Comparison of ENCODE assay signal across 9 cellular contexts in the genomic region with DNA sequence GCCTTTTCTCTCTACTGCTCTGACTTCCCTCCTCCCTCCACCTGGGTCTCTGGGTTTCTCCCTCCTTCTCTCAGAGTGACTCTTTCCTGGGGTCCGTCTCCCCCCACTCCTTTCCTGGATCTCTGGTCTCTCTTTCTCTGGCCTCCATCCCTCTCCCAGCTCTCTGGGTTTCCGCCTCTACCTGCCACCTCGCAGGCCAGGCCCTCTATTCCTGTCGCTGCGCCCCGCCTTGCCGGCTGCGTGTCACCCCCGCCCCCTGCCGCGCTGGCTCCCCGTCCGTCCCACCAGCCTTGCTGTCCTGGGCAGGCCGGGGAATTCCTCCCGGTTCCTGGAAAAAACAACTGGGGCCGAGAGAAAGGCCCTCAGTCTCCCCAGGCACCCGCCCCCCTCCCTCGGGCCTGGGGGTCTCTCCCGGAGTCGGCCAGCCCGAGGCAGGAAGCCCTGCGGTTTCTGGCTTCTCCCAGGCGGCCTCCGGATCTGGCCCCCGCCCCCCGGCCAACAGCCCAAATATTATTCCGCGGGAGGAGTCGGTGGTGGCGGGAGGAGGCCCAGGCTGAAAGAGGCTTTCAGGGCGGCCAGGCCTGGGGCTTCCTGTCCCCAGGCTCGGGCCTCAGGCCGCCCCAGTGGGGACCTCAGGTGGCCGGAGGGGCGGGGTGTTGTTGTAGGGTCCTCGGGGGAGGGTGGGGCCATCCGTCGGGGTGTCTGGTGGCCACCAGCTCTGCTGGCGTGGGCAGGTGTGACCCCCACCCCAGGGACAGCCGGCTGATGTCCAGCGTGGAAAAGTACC. TPM values are rescaled to one million over a fixed set of nuclear protein-coding genes. Genes with fewer than 3 reads are reported as not detected.
DNase-seq lines count a peak whose midpoint lies in the region; ATAC-seq and TF ChIP-seq lines count a peak whose summit lies in the region.
"Had no signal": no experiment of that assay in that cellular context is flagged by ENCODE, and none has a peak within 500 bp of the region (broad histone marks: within the 10 kb centered on the region; RNA-seq: fewer than 3 reads in every experiment).

No MANE protein-coding gene starts in this region.

- no peak overlapping the region for H2AFZ ChIP-seq in OCI-LY7 (ENCODE audit: low read length)

- CTCF ChIA-PET in activated CD4-positive, alpha-beta T cell treated with anti-CD3 and anti-CD28 coated beads, Interleukin-2, amount 10 ng/mL, durations not matched to agents 7 days and 5 days (lab: Charles Lee), result interaction anchor here (1.2 kb wide), 1 partner anchor 12 kb away, joined by 3 read pairs; the partner anchor contains the start of gene FOXA3
- CTCF ChIA-PET in OCI-LY7 (lab: Charles Lee; ENCODE audit: unreplicated experiment), result no interaction called here

- DNase-seq in ELF-1 (ENCODE audit: low read depth, low spot score) (peak; percentile 44), heart left ventricle (peak; percentile 46 to 73 (median 62)), retina (peak; percentile 46), activated gamma-delta T cell (lab: John Stamatoyannopoulos, UW) (no peak), substantia nigra (lab: John Stamatoyannopoulos, UW) (no peak), superior temporal gyrus (ENCODE audit: extremely low spot score) (no peak), OCI-LY7 (ENCODE audit: low spot score) (no peak)
- DNase-seq in activated CD4-positive, alpha-beta T cell treated with anti-CD3 and anti-CD28 coated beads, Interleukin-2, amount 10 ng/mL, durations not matched to agents 7 days and 5 days, result no peak

- H3K79me2 ChIP-seq in OCI-LY7 (ENCODE audit: insufficient read depth, low read depth, low read length), result no peaks in the 10 kb centered on the region

- H3K4me3 Mint-ChIP-seq in activated CD4-positive, alpha-beta T cell treated with anti-CD3 and anti-CD28 coated beads, Interleukin-2, amount 10 ng/mL, durations not matched to agents 7 days and 5 days, result no peak overlapping the region

- peaks cover 16% of the 10 kb centered on the region for H3K27me3 Mint-ChIP-seq in activated CD4-positive, alpha-beta T cell treated with anti-CD3 and anti-CD28 coated beads, Interleukin-2, amount 10 ng/mL, durations not matched to agents 7 days and 5 days

- WGBS in heart left ventricle, 4 donors, result 15 to 31% (median 18%) methylated on average over 29 to 41 of the region's 41 CpGs

- no peak overlapping the region for H3K4me2 ChIP-seq in OCI-LY7 (ENCODE audit: low read length)

- H3K36me3 Mint-ChIP-seq in activated CD4-positive, alpha-beta T cell treated with anti-CD3 and anti-CD28 coated beads, Interleukin-2, amount 10 ng/mL, durations not matched to agents 7 days and 5 days (ENCODE audit: low read depth), result no peaks in the 10 kb centered on the region

- H3K27ac ChIP-seq in heart left ventricle, result peak overlapping the region in 11 of 12 donors; percentile 16 to 83 (median 62)
- H3K27ac ChIP-seq in substantia nigra (ENCODE audit: low read depth, low read length, poor library complexity, severe bottlenecking), result no peak overlapping the region
- H3K27ac ChIP-seq in OCI-LY7 (ENCODE audit: low read depth, low read length, poor library complexity, severe bottlenecking), result no peak overlapping the region

- no peaks in the 10 kb centered on the region for H4K20me1 ChIP-seq in OCI-LY7 (ENCODE audit: insufficient read depth, low read length)

- POLR2A ChIA-PET in activated CD4-positive, alpha-beta T cell treated with anti-CD3 and anti-CD28 coated beads, Interleukin-2, amount 10 ng/mL, durations not matched to agents 7 days and 5 days (lab: Charles Lee), result no interaction called here
- POLR2A ChIA-PET in OCI-LY7 (lab: Charles Lee), result interaction anchor here (0.7 kb wide), 1 partner anchor 730 kb away, joined by 5 read pairs; no protein-coding TSS in a partner anchor

- intact Hi-C loops in heart left ventricle (cut with DNase I), result no loop called here
- intact Hi-C loops in OCI-LY7 (cut with micrococcal nuclease; ENCODE audit: unreplicated experiment), result no loop called here

- H3K4me3 ChIP-seq in heart left ventricle (peak overlapping the region in 11 of 12 donors; percentile 14 to 47 (median 35)), OCI-LY7 (ENCODE audit: low read depth, low read length, poor library complexity, severe bottlenecking) (no peak overlapping the region)

- TF ChIP-seq POLR2A in heart left ventricle (IDR thresholded peaks at IDR 0.05), result no peak

- TF ChIP-seq CTCF in heart left ventricle (IDR thresholded peaks at IDR 0.05) (no peak), OCI-LY7 (conservative IDR thresholded peaks at IDR 0.05; ENCODE audit: low read length) (no peak)

- BruUV-seq in OCI-LY7 (replicated peaks; lab: Mats Ljungman, UMichigan), result no TSS peak

- H3K36me3 ChIP-seq in heart left ventricle, result no peaks in the 10 kb centered on the region
- H3K36me3 ChIP-seq in OCI-LY7 (ENCODE audit: insufficient read depth, low read length), result no peaks in the 10 kb centered on the region

- peaks cover 19% of the 10 kb centered on the region for H3K4me1 Mint-ChIP-seq in activated CD4-positive, alpha-beta T cell treated with anti-CD3 and anti-CD28 coated beads, Interleukin-2, amount 10 ng/mL, durations not matched to agents 7 days and 5 days

- peaks cover 0 to 13% (median 0%) of the 10 kb centered on the region in 9 donors for H3K27me3 ChIP-seq in heart left ventricle

- H3K27ac Mint-ChIP-seq in activated CD4-positive, alpha-beta T cell treated with anti-CD3 and anti-CD28 coated beads, Interleukin-2, amount 10 ng/mL, durations not matched to agents 7 days and 5 days, result peak overlapping the region; percentile 1

- peak in 3 of 4 donors; percentile 33 to 83 (median 52) for ATAC-seq in heart left ventricle

- no peaks in the 10 kb centered on the region for H3K9me3 ChIP-seq in heart left ventricle
- H3K9me3 ChIP-seq in OCI-LY7 (ENCODE audit: low read length), result no peaks in the 10 kb centered on the region

- H3K9me2 ChIP-seq in OCI-LY7 (ENCODE audit: insufficient read depth, low read length), result no peaks in the 10 kb centered on the region

- H3K4me1 ChIP-seq in heart left ventricle (peaks cover 0 to 18% (median 11%) of the 10 kb centered on the region in 12 donors), OCI-LY7 (ENCODE audit: insufficient read depth, low read length, poor library complexity, severe bottlenecking) (peaks cover 11% of the 10 kb centered on the region)

- H3K9me3 Mint-ChIP-seq in activated CD4-positive, alpha-beta T cell treated with anti-CD3 and anti-CD28 coated beads, Interleukin-2, amount 10 ng/mL, durations not matched to agents 7 days and 5 days, result no peaks in the 10 kb centered on the region

RNA-seq across cellular contexts. Expression of gene IRF2BP1, which starts 9.3 kb away (rescaled TPM):
- total RNA-seq in activated CD4-positive, alpha-beta T cell treated with anti-CD3 and anti-CD28 coated beads, Interleukin-2, amount 10 ng/mL, durations not matched to agents 7 days and 5 days, result 10 to 100 TPM; 17.5 to 19.1 TPM
- total RNA-seq in heart left ventricle (10 to 100 TPM; 17.7 to 40.0 (median 19.6) TPM), OCI-LY7 (2022) (25.4 and 30.9 TPM in 2 replicates)
- 10 to 100 TPM; 13.6 to 14.5 TPM for polyA plus RNA-seq in heart left ventricle
- total RNA-seq in OCI-LY7 (2014; rRNA removed; shearing (Covaris generic)), result 47.4 and 53.5 TPM in 2 replicates

RNA-seq across cellular contexts. Expression of gene FOXA3, which starts 12.5 kb away (rescaled TPM):
- total RNA-seq in activated CD4-positive, alpha-beta T cell treated with anti-CD3 and anti-CD28 coated beads, Interleukin-2, amount 10 ng/mL, durations not matched to agents 7 days and 5 days, result not detected
- not detected for total RNA-seq in heart left ventricle
- polyA plus RNA-seq in heart left ventricle, result under 1 TPM in 1 of 2 donors, not detected in 1; 0.07 TPM
- total RNA-seq in OCI-LY7 (2014; rRNA removed; shearing (Covaris generic)), result not detected in 2 replicates
- 0.57 TPM in 1 of 2 replicates, not detected in the other for total RNA-seq in OCI-LY7 (2022)
- total RNA-seq: T-helper 1 cell treated with Interleukin-12 subunit alpha and Interleukin-12 subunit beta and Interleukin-4 antibody, amounts not matched to agents 30 ng/mL and 1 ng/mL, for 36 hours had no signal

RNA-seq across cellular contexts. Expression of gene SYMPK, which starts 13.7 kb away (rescaled TPM):
- 10 to 100 TPM; 91.0 to 98.0 TPM for total RNA-seq in activated CD4-positive, alpha-beta T cell treated with anti-CD3 and anti-CD28 coated beads, Interleukin-2, amount 10 ng/mL, durations not matched to agents 7 days and 5 days
- total RNA-seq in heart left ventricle (10 to 100 TPM; 21.9 to 47.7 (median 34.8) TPM), OCI-LY7 (2022) (118 and 133 TPM in 2 replicates)
- polyA plus RNA-seq in heart left ventricle, result 10 to 100 TPM; 32.4 to 34.3 TPM
- 84.4 and 116 TPM in 2 replicates for total RNA-seq in OCI-LY7 (2014; rRNA removed; shearing (Covaris generic))

RNA-seq across cellular contexts. Expression of gene MYPOP, which starts 25.8 kb away (rescaled TPM):
- total RNA-seq in activated CD4-positive, alpha-beta T cell treated with anti-CD3 and anti-CD28 coated beads, Interleukin-2, amount 10 ng/mL, durations not matched to agents 7 days and 5 days, result 10 to 100 TPM in 1 of 2 experiments, 1 to 10 TPM in 1; 9.7 to 11.4 TPM
- total RNA-seq in heart left ventricle (10 to 100 TPM in 5 of 9 donors, 1 to 10 TPM in 4; 8.3 to 16.0 (median 10.6) TPM), OCI-LY7 (2022) (15.6 and 16.1 TPM in 2 replicates)
- polyA plus RNA-seq in heart left ventricle, result 1 to 10 TPM; 7.9 to 8.7 TPM
- total RNA-seq in OCI-LY7 (2014; rRNA removed; shearing (Covaris generic)), result 5.2 and 5.3 TPM in 2 replicates

RNA-seq across cellular contexts. Expression of gene NANOS2, which starts 38.0 kb away (rescaled TPM):
- total RNA-seq in activated CD4-positive, alpha-beta T cell treated with anti-CD3 and anti-CD28 coated beads, Interleukin-2, amount 10 ng/mL, durations not matched to agents 7 days and 5 days, result not detected
- not detected for total RNA-seq in heart left ventricle
- polyA plus RNA-seq in heart left ventricle, result not detected
- not detected in 2 replicates for total RNA-seq in OCI-LY7 (2014; rRNA removed; shearing (Covaris generic))
- not detected in 2 replicates for total RNA-seq in OCI-LY7 (2022)
- total RNA-seq: T-helper 1 cell treated with Interleukin-12 subunit alpha and Interleukin-12 subunit beta and Interleukin-4 antibody, amounts not matched to agents 30 ng/mL and 1 ng/mL, for 36 hours had no signal

Comparison
In these comparisons a context has a peak if more than half of its experiments do, and no peak if none do; other contexts are left out.
1. DNase-seq: peak in ELF-1 (single experiment), heart left ventricle (5 of 5) and retina (single experiment); none in activated CD4-positive, alpha-beta T cell treated with anti-CD3 and anti-CD28 coated beads, Interleukin-2, amount 10 ng/mL, durations not matched to agents 7 days and 5 days (single experiment), activated gamma-delta T cell (single experiment), substantia nigra (0 of 49), superior temporal gyrus (single experiment) and OCI-LY7 (single experiment).
2. H3K27ac ChIP-seq: peak in heart left ventricle (11 of 12); none in substantia nigra (single experiment) and OCI-LY7 (single experiment).